31 cellular contexts compared by ENCODE assay signal in genomic region chr1:44230796-44231195, GRCh38.
"Had no signal": no experiment of that assay in that cellular context is flagged by ENCODE, and none has a peak within 500 bp of the region (broad histone marks: within the 10 kb centered on the region; RNA-seq: fewer than 3 reads in every experiment).

No MANE protein-coding gene starts in this region.

- H3K9me3 ChIP-seq: ovary, psoas muscle, spleen, suprapubic skin, testis, tibial artery, transverse colon, upper lobe of right lung, uterus had no signal

- H3K79me2 ChIP-seq: parathyroid adenoma had no signal

- H3K9me3 Mint-ChIP-seq: natural killer cell; nephron; stimulated activated memory B cell treated with anti-CD40 and anti-IgM and Interleukin-4, amounts not matched to agents 10 μg/mL and 1 μg/mL and 100 μg/mL, for 72 hours; stimulated activated naive CD8-positive, alpha-beta T cell treated with anti-CD3 and anti-CD28 coated beads, Interleukin-15, amount 100 ng/mL, for 72 hours; type B pancreatic cell had no signal

- H3K4me1 ChIP-seq: neural progenitor cell, parathyroid adenoma, psoas muscle, testis, tibial artery, transverse colon, upper lobe of right lung, uterus had no signal

- H3K36me3 ChIP-seq: neural progenitor cell, ovary, transverse colon, uterus had no signal

- H3K27ac ChIP-seq: neural progenitor cell, ovary, parathyroid adenoma, psoas muscle, skin epidermis, spleen, suprapubic skin, testis, tibial artery, transverse colon, upper lobe of right lung, uterus had no signal

- DNase-seq: natural killer cell; occipital lobe; ovary; posterior cingulate gyrus; psoas muscle; right cardiac atrium; stimulated activated CD4-positive, alpha-beta T cell treated with anti-CD3 and anti-CD28 coated beads, Interleukin-12 subunit alpha, Interleukin-12 subunit beta, amount 100 ng/mL, for 4 hours; stimulated activated CD4-positive, alpha-beta T cell treated with anti-CD3 and anti-CD28 coated beads, Interleukin-1b, Interleukin-23, amount 100 ng/mL, for 48 hours; stimulated activated CD4-positive, alpha-beta T cell treated with anti-CD3 and anti-CD28 coated beads, Interleukin-4, amount 100 ng/mL, for 1 hour; stimulated activated CD4-positive, alpha-beta T cell treated with anti-CD3 and anti-CD28 coated beads, Interleukin-4, amount 100 ng/mL, for 4 hours; stimulated activated CD8-positive, alpha-beta memory T cell treated with anti-CD3 and anti-CD28 coated beads, Interleukin-4, amount 100 ng/mL, for 48 hours; stimulated activated naive CD4-positive, alpha-beta T cell; stimulated activated naive CD8-positive, alpha-beta T cell treated with anti-CD3 and anti-CD28 coated beads, Interleukin-15, amount 100 ng/mL, for 72 hours; stimulated activated naive CD8-positive, alpha-beta T cell treated with anti-CD3 and anti-CD28 coated beads, Interleukin-15, Interleukin-2, amounts not matched to agents 100 U/mL and 50 U/mL, for 24 hours; substantia nigra; testis; tibial artery; transverse colon; upper lobe of right lung had no signal

- H3K4me1 Mint-ChIP-seq: natural killer cell; nephron; neural progenitor cell; stimulated activated memory B cell treated with anti-CD40 and anti-IgM and Interleukin-4, amounts not matched to agents 10 μg/mL and 1 μg/mL and 100 μg/mL, for 72 hours; stimulated activated naive CD8-positive, alpha-beta T cell treated with anti-CD3 and anti-CD28 coated beads, Interleukin-15, amount 100 ng/mL, for 72 hours had no signal

- H3K27ac Mint-ChIP-seq: natural killer cell; nephron; neural progenitor cell; progenitor cell of endocrine pancreas; stimulated activated memory B cell treated with anti-CD40 and anti-IgM and Interleukin-4, amounts not matched to agents 10 μg/mL and 1 μg/mL and 100 μg/mL, for 72 hours; type B pancreatic cell had no signal

- H3K27me3 Mint-ChIP-seq: progenitor cell of endocrine pancreas; stimulated activated memory B cell treated with anti-CD40 and anti-IgM and Interleukin-4, amounts not matched to agents 10 μg/mL and 1 μg/mL and 100 μg/mL, for 72 hours; stimulated activated naive CD8-positive, alpha-beta T cell treated with anti-CD3 and anti-CD28 coated beads, Interleukin-15, amount 100 ng/mL, for 72 hours; type B pancreatic cell had no signal

- H3K4me3 Mint-ChIP-seq: natural killer cell; nephron; neural progenitor cell; stimulated activated memory B cell treated with anti-CD40 and anti-IgM and Interleukin-4, amounts not matched to agents 10 μg/mL and 1 μg/mL and 100 μg/mL, for 72 hours; stimulated activated naive CD8-positive, alpha-beta T cell treated with anti-CD3 and anti-CD28 coated beads, Interleukin-15, amount 100 ng/mL, for 72 hours; type B pancreatic cell had no signal

- ATAC-seq: natural killer cell; psoas muscle; right cardiac atrium; sciatic nerve; stimulated activated memory B cell treated with anti-CD40 and anti-IgM and Interleukin-4, amounts not matched to agents 10 μg/mL and 1 μg/mL and 100 μg/mL, for 72 hours; stimulated activated naive CD8-positive, alpha-beta T cell treated with anti-CD3 and anti-CD28 coated beads, Interleukin-15, amount 100 ng/mL, for 72 hours; stimulated activated naive CD8-positive, alpha-beta T cell treated with anti-CD3 and anti-CD28 coated beads, Interleukin-15, Interleukin-2, amounts not matched to agents 100 U/mL and 50 U/mL, for 24 hours; upper lobe of right lung had no signal

- H2AFZ ChIP-seq: neural progenitor cell, parathyroid adenoma had no signal

- H3K4me2 ChIP-seq: neural progenitor cell, smooth muscle cell had no signal

- H3K27me3 ChIP-seq: neural progenitor cell, ovary, spleen, suprapubic skin, testis, tibial artery, transverse colon, upper lobe of right lung, uterus had no signal

- H3K4me3 ChIP-seq: neural progenitor cell, ovary, psoas muscle, skin epidermis, smooth muscle cell, spleen, suprapubic skin, testis, tibial artery, transverse colon, upper lobe of right lung, uterus had no signal

- H3K36me3 Mint-ChIP-seq: natural killer cell had no signal

- H3K9ac ChIP-seq: neural progenitor cell, parathyroid adenoma had no signal
